10 cellular contexts compared by ENCODE assay signal in genomic region chr15:56916825-56917477, GRCh38. TPM values are rescaled to one million over a fixed set of nuclear protein-coding genes. Genes with fewer than 3 reads are reported as not detected.
DNase-seq lines count a peak whose midpoint lies in the region; ATAC-seq, FAIRE-seq and TF ChIP-seq lines count a peak whose summit lies in the region.
"Had no signal": no experiment of that assay in that cellular context is flagged by ENCODE, and none has a peak within 500 bp of the region (broad histone marks: within the 10 kb centered on the region; RNA-seq: fewer than 3 reads in every experiment).

No MANE protein-coding gene starts in this region.

- no peaks in the 10 kb centered on the region for H3K9me3 ChIP-seq in OCI-LY3 (ENCODE audit: insufficient read depth, low read length)
- no peaks in the 10 kb centered on the region for H3K9me3 ChIP-seq in endothelial cell of umbilical vein (replicated peaks; ENCODE audit: control insufficient read depth, insufficient read depth, low read length)
- H3K9me3 ChIP-seq in pancreas: no peaks in the 10 kb centered on the region

- TF ChIP-seq CTCF in Calu3 (IDR thresholded peaks at IDR 0.05; ENCODE audit: unreplicated experiment) (no peak), OCI-LY3 (IDR thresholded peaks at IDR 0.05; ENCODE audit: low read depth, low read length) (no peak), endothelial cell of umbilical vein (IDR thresholded peaks at IDR 0.05; ENCODE audit: extremely low read depth in 1 of 2, insufficient read depth in 1 of 2, low read depth in 1 of 2, low read length in 2 of 2) (no peak), pancreas (IDR thresholded peaks at IDR 0.05) (no peak)

- H3K4me3 Mint-ChIP-seq in Calu3 (ENCODE audit: low read depth, unreplicated experiment): peak overlapping the region; percentile 98

- H3K36me3 ChIP-seq in OCI-LY3 (replicated peaks; ENCODE audit: low read depth, low read length) (peaks cover 4% of the 10 kb centered on the region), endothelial cell of umbilical vein (ENCODE audit: control insufficient read depth in 2 of 2, extremely low read depth in 1 of 2, insufficient read depth in 2 of 2, low read length in 2 of 2) (no peaks in the 10 kb centered on the region), pancreas (peaks cover 0 to 2% (median 0%) of the 10 kb centered on the region in 3 donors)

- 82 to 98% methylated on average over 8 of the region's 8 CpGs for WGBS in pancreas, 2 donors

- intact Hi-C loops in Calu3 (cut with micrococcal nuclease; ENCODE audit: unreplicated experiment): no loop called here
- intact Hi-C loops in endothelial cell of umbilical vein (cut with micrococcal nuclease): loop anchor here (5.0 kb wide), 3 partner anchors 390 to 420 kb away; no protein-coding TSS in a partner anchor
- intact Hi-C loops in pancreas (cut with DNase I): no loop called here
- intact Hi-C loops in left colon (cut with DNase I, micrococcal nuclease): no loop called here

- peaks cover 36% of the 10 kb centered on the region for H3K4me1 Mint-ChIP-seq in Calu3 (ENCODE audit: low read depth, unreplicated experiment)

- dilution Hi-C loops in endothelial cell of umbilical vein (cut with MboI; ENCODE audit: extremely low pct_ligation_motif_present, low sequenced_read_pairs): no loop called here

- DNase-seq in Calu3 (no peak), endothelial cell of umbilical vein (ENCODE audit: low read depth, low spot score) (no peak), pancreas (peak in 1 of 6 donors; percentile 25), left colon (no peak)
- no peak for DNase-seq in stimulated activated CD4-positive, alpha-beta T cell treated with anti-CD3 and anti-CD28 coated beads, Interleukin-12 subunit alpha, Interleukin-12 subunit beta, amount 100 ng/mL, for 4 hours
- DNase-seq: aorta had no signal

- H3K4me3 ChIP-seq in OCI-LY3 (ENCODE audit: low read length) (0 out of 2 replicates have a peak overlapping the region, but pooled peaks have one; percentile 97), endothelial cell of umbilical vein (replicated peaks in 1 of 3; ENCODE audit: insufficient read depth in 1 of 3, low read depth in 1 of 3, low read length in 3 of 3) (peak overlapping the region in 1 of 3 experiments; percentile 53), pancreas (peak overlapping the region in 3 of 4 donors; percentile 79 to 97 (median 94))

- ATAC-seq in pancreas: no peak
- no peak for ATAC-seq in GM18498 (IDR thresholded peaks at IDR 0.05; ENCODE audit: unreplicated experiment)
- ATAC-seq in GM19467 (IDR thresholded peaks at IDR 0.05; ENCODE audit: unreplicated experiment): no peak
- ATAC-seq in left colon: no peak

- FAIRE-seq in endothelial cell of umbilical vein (lab: Jason Lieb, UNC) (no peak), pancreas (lab: Jason Lieb, UNC) (no peak)
- FAIRE-seq: GM12891 had no signal

- H3K27ac ChIP-seq in OCI-LY3 (ENCODE audit: low read length) (no peak overlapping the region), endothelial cell of umbilical vein (ENCODE audit: insufficient read depth, low read depth, low read length) (no peak overlapping the region), pancreas (peak overlapping the region in 2 of 4 donors; percentile 87 to 95)

- no peak overlapping the region for H3K27ac Mint-ChIP-seq in Calu3 (ENCODE audit: unreplicated experiment)

- H3K9me3 Mint-ChIP-seq in Calu3 (ENCODE audit: low read depth, unreplicated experiment): no peaks in the 10 kb centered on the region

- H3K79me2 ChIP-seq in OCI-LY3 (ENCODE audit: low read length): peaks cover 24% of the 10 kb centered on the region
- H3K79me2 ChIP-seq in endothelial cell of umbilical vein (ENCODE audit: control insufficient read depth, insufficient read depth, low read length): peaks cover 31% of the 10 kb centered on the region

- BruUV-seq in Calu3 (replicated peaks; lab: Mats Ljungman, UMichigan) (TSS peak; percentile 45), endothelial cell of umbilical vein (replicated peaks; lab: Mats Ljungman, UMichigan) (no TSS peak)

- no peak overlapping the region for H2AFZ ChIP-seq in OCI-LY3 (ENCODE audit: low read depth, low read length)
- H2AFZ ChIP-seq in endothelial cell of umbilical vein (ENCODE audit: low read depth, low read length): peak overlapping the region; percentile 51

- TF ChIP-seq POLR2A in endothelial cell of umbilical vein (IDR thresholded peaks at IDR 0.05; ENCODE audit: low read depth, low read length): no peak

- H3K27me3 Mint-ChIP-seq in Calu3 (ENCODE audit: unreplicated experiment): no peaks in the 10 kb centered on the region

- H3K9ac ChIP-seq in OCI-LY3 (ENCODE audit: low read length) (no peak overlapping the region), endothelial cell of umbilical vein (replicated peaks; ENCODE audit: extremely low read depth, insufficient read depth, low read length) (no peak overlapping the region)

- H3K4me2 ChIP-seq in OCI-LY3 (ENCODE audit: low read length) (peak overlapping the region; percentile 66), endothelial cell of umbilical vein (ENCODE audit: insufficient read depth, low read length) (peak overlapping the region; percentile 45)

- no peaks in the 10 kb centered on the region for H4K20me1 ChIP-seq in OCI-LY3 (ENCODE audit: insufficient read depth, low read length)
- no peaks in the 10 kb centered on the region for H4K20me1 ChIP-seq in endothelial cell of umbilical vein (replicated peaks; ENCODE audit: control insufficient read depth, extremely low read depth, insufficient read depth, low read length)

- POLR2A ChIA-PET in endothelial cell of umbilical vein (lab: Charles Lee): no interaction called here

- peaks cover 34% of the 10 kb centered on the region for H3K36me3 Mint-ChIP-seq in Calu3 (ENCODE audit: insufficient read depth, unreplicated experiment)

- CTCF ChIA-PET in Calu3 (lab: Charles Lee) (no interaction called here), endothelial cell of umbilical vein (lab: Charles Lee) (interaction anchor here (1.9 to 3.3 kb wide), 2 partner anchors 95 to 229 kb away, joined by 13 to 18 read pairs; no protein-coding TSS in a partner anchor)

- H3K4me1 ChIP-seq in OCI-LY3 (ENCODE audit: low read length) (peaks cover 16% of the 10 kb centered on the region), endothelial cell of umbilical vein (ENCODE audit: control insufficient read depth, extremely low read depth, insufficient read depth, low read length) (peaks cover 33% of the 10 kb centered on the region), pancreas (peaks cover 0 to 29% (median 17%) of the 10 kb centered on the region in 3 donors)

- H3K9me1 ChIP-seq in endothelial cell of umbilical vein (replicated peaks; ENCODE audit: control insufficient read depth, extremely low read depth, insufficient read depth, low read length): no peaks in the 10 kb centered on the region

- H3K27me3 ChIP-seq in OCI-LY3 (ENCODE audit: low read depth, low read length) (no peaks in the 10 kb centered on the region), endothelial cell of umbilical vein (ENCODE audit: control insufficient read depth in 2 of 2, insufficient read depth in 2 of 2, low read length in 2 of 2) (no peaks in the 10 kb centered on the region), pancreas (no peaks in the 10 kb centered on the region)

TF ChIP-seq in endothelial cell of umbilical vein, 7 proteins besides CTCF, POLR2A, EP300 and RAD21:
- TF ChIP-seq EZH2 (IDR thresholded peaks at IDR 0.05; ENCODE audit: borderline replicate concordance, low read depth, low read length, severe bottlenecking) (no peak), FOS (IDR thresholded peaks at IDR 0.05; ENCODE audit: borderline replicate concordance, insufficient read depth, low read length) (peak; percentile 6)

RNA-seq across cellular contexts. Expression of gene TCF12, which starts 1.5 kb away (rescaled TPM):
- 115 and 127 TPM in 2 replicates for total RNA-seq in Calu3 (2022)
- total RNA-seq in endothelial cell of umbilical vein: 127 and 133 TPM in 2 replicates
- polyA plus RNA-seq in endothelial cell of umbilical vein: 72.1 and 77.3 TPM in 2 replicates
- polyA plus RNA-seq in endothelial cell of umbilical vein (2011; cell fraction: cytosol; rRNA removed): 47.3 and 53.3 TPM in 2 replicates
- polyA plus RNA-seq in endothelial cell of umbilical vein (2011; cell fraction: nucleus; rRNA removed): 107 and 112 TPM in 2 replicates
- 46.0 and 55.5 TPM in 2 replicates for polyA plus RNA-seq in endothelial cell of umbilical vein (2012)
- polyA minus RNA-seq in endothelial cell of umbilical vein: 275 and 302 TPM in 2 replicates
- polyA minus RNA-seq in endothelial cell of umbilical vein (2011; cell fraction: cytosol; rRNA and poly(A)+ RNA removed): 42.0 TPM
- polyA minus RNA-seq in endothelial cell of umbilical vein (2011; cell fraction: nucleus; rRNA and poly(A)+ RNA removed): 286 and 401 TPM in 2 replicates
- 10 to 100 TPM; 26.9 to 67.4 (median 28.6) TPM for total RNA-seq in pancreas
- polyA plus RNA-seq in pancreas: 1 to 10 TPM; 7.7 to 9.0 TPM
- total RNA-seq in left colon: 10 to 100 TPM; 80.5 to 82.8 TPM
